ENCODE assay signal across 21 cellular contexts in the genomic region with DNA sequence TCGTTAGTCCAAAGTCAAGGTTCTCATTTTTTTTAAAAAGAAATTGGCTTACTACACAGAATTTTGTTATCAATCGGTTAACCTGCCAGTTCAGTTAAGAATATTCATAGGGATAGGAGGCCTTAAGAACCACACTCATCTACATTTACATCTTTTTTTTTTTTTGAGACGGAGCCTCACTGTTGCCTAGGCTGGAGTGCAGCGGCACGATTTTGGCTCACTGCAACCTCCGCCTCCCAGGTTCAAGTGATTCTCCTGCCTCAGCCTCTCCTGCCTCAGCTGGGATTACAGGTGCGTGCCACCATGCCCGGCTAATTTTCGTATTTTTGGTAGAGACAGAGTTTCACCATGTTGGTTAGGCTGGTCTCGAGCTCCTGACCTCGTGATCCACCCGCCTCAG. TPM values are rescaled to one million over a fixed set of nuclear protein-coding genes. Genes with fewer than 3 reads are reported as not detected.
DNase-seq lines count a peak whose midpoint lies in the region; ATAC-seq, FAIRE-seq and TF ChIP-seq lines count a peak whose summit lies in the region.
"Had no signal": no experiment of that assay in that cellular context is flagged by ENCODE, and none has a peak within 500 bp of the region (broad histone marks: within the 10 kb centered on the region; RNA-seq: fewer than 3 reads in every experiment).

No MANE protein-coding gene starts in this region.

- H3K4me1 ChIP-seq in K562 (replicated peaks in 1 of 2; ENCODE audit: control insufficient read depth in 2 of 2, insufficient read depth in 2 of 2, low read length in 2 of 2), result no peaks in the 10 kb centered on the region
- no peaks in the 10 kb centered on the region for H3K4me1 ChIP-seq in smooth muscle cell (ENCODE audit: low read depth)
- H3K4me1 ChIP-seq: A549, breast epithelium, SJCRH30 had no signal

- H3K27me3 ChIP-seq in K562 (ENCODE audit: control insufficient read depth in 2 of 2, insufficient read depth in 2 of 2, low read length in 2 of 2), result no peaks in the 10 kb centered on the region
- no peaks in the 10 kb centered on the region for H3K27me3 ChIP-seq in smooth muscle cell (ENCODE audit: low read depth)
- H3K27me3 ChIP-seq: BLaER1 treated with 17β-estradiol and CSF1 and Interleukin-3, amounts not matched to agents 10 nM and 100 nM; breast epithelium; SJCRH30 had no signal

- H3K4me3 ChIP-seq in K562, result no peak overlapping the region
- H3K4me3 ChIP-seq in smooth muscle cell, result no peak overlapping the region
- H3K4me3 ChIP-seq: A549; BLaER1 treated with 17β-estradiol and CSF1 and Interleukin-3, amounts not matched to agents 10 nM and 100 nM; breast epithelium; left ventricle myocardium inferior; SJCRH30; skin epidermis had no signal

- in situ Hi-C loops in K562 (cut with MboI), result no loop called here

- WGBS in K562 (ENCODE audit: insufficient coverage, low coverage, missing lambda C conversion rate), result 90% methylated on average over 9 of the region's 12 CpGs
- WGBS in smooth muscle cell (ENCODE audit: low lambda C conversion rate), result 99% methylated on average over 12 of the region's 12 CpGs

- H3K4me2 ChIP-seq in K562 (ENCODE audit: insufficient read depth, low read length) (no peak overlapping the region), smooth muscle cell (no peak overlapping the region)
- H3K4me2 ChIP-seq: A549 had no signal

- peak; percentile 59; the same call in 1 of the 2 replicates for TF ChIP-seq POLR2A in K562 (conservative IDR thresholded peaks at IDR 0.05)

- ATAC-seq in K562 (no peak), GM21619 (IDR thresholded peaks at IDR 0.05; ENCODE audit: unreplicated experiment) (no peak)

- BruUV-seq in K562 (replicated peaks; lab: Mats Ljungman, UMichigan), result no TSS peak

- POLR2A ChIA-PET in activated CD4-positive, alpha-beta memory T cell treated with anti-CD3 and anti-CD28 coated beads for 36 hours (lab: Charles Lee), result interaction anchor here (0.6 to 1.5 kb wide), 2 partner anchors 34 to 843 kb away, joined by 6 read pairs; a partner anchor contains a TSS
- POLR2A ChIA-PET in activated CD4-positive, alpha-beta memory T cell treated with anti-CD3 and anti-CD28 coated beads, Interleukin-2, amount 10 ng/mL, durations not matched to agents 7 days and 5 days (lab: Charles Lee), result interaction anchor here (1.1 to 6.6 kb wide), 4 partner anchors 9 to 46 kb away, joined by 3 to 37 read pairs (median 11); a partner anchor contains a TSS
- POLR2A ChIA-PET in K562 (lab: Yijun Ruan, JAX), result interaction anchor here (0.8 kb wide), 1 partner anchor 10 kb away, joined by 3 read pairs; no protein-coding TSS in a partner anchor

- no peaks in the 10 kb centered on the region for H3K9me1 ChIP-seq in K562 (ENCODE audit: control insufficient read depth, insufficient read depth, low read length)

- H3K9me3 ChIP-seq in K562 (replicated peaks; ENCODE audit: control insufficient read depth, insufficient read depth, low read depth, low read length) (no peaks in the 10 kb centered on the region), smooth muscle cell (replicated peaks; ENCODE audit: low read depth) (no peaks in the 10 kb centered on the region)
- H3K9me3 ChIP-seq: A549; BLaER1 treated with 17β-estradiol and CSF1 and Interleukin-3, amounts not matched to agents 10 nM and 100 nM; breast epithelium; left ventricle myocardium inferior; SJCRH30 had no signal

- no peak for DNase-seq in activated CD4-positive, alpha-beta memory T cell treated with anti-CD3 and anti-CD28 coated beads for 36 hours
- DNase-seq in activated CD4-positive, alpha-beta memory T cell treated with anti-CD3 and anti-CD28 coated beads, Interleukin-2, amount 10 ng/mL, durations not matched to agents 7 days and 5 days, result no peak
- DNase-seq in HFFc6 (no peak), K562 (ENCODE audit: extremely low read depth in 1 of 4, low spot score in 3 of 4) (no peak), smooth muscle cell (lab: John Stamatoyannopoulos, UW; ENCODE audit: unreplicated experiment) (no peak), NOMO-1 (lab: John Stamatoyannopoulos, UW; ENCODE audit: unreplicated experiment in 2 of 2) (no peak), SIG-M5 (lab: John Stamatoyannopoulos, UW) (no peak)
- DNase-seq: activated B cell treated with CpG ODN at 0.5 μM for 24 hours; cortex of kidney; DMS 273 treated with DMSO at 0.1 percent for 48 hours; KG1; left ventricle myocardium inferior; NCI-H187 treated with DMSO at 0.1 percent for 48 hours; NCI-H2227 treated with DMSO at 0.1 percent for 48 hours; SJCRH30; stimulated activated CD4-positive, alpha-beta T cell treated with anti-CD3 and anti-CD28 coated beads, Interleukin-2, amount 100 ng/mL, for 48 hours had no signal

- H3K4me1 Mint-ChIP-seq in activated CD4-positive, alpha-beta memory T cell treated with anti-CD3 and anti-CD28 coated beads for 36 hours (ENCODE audit: low read depth), result peaks cover 57% of the 10 kb centered on the region
- H3K4me1 Mint-ChIP-seq in activated CD4-positive, alpha-beta memory T cell treated with anti-CD3 and anti-CD28 coated beads, Interleukin-2, amount 10 ng/mL, durations not matched to agents 7 days and 5 days, result peaks cover 74% of the 10 kb centered on the region
- peaks cover 51% of the 10 kb centered on the region for H3K4me1 Mint-ChIP-seq in HFFc6 (ENCODE audit: low read depth)

- H3K79me2 ChIP-seq in K562 (ENCODE audit: control insufficient read depth, insufficient read depth, low read length) (no peaks in the 10 kb centered on the region), smooth muscle cell (ENCODE audit: low read depth) (no peaks in the 10 kb centered on the region)

- TF ChIP-seq RAD21 in K562 (CRISPR knock-in tag; conservative IDR thresholded peaks at IDR 0.05 in 1 of 2, IDR thresholded peaks at IDR 0.05 in 1 of 2), result no peak

- no peak for TF ChIP-seq EP300 in K562 (IDR thresholded peaks at IDR 0.05; ENCODE audit: low read length)

- H3K9ac ChIP-seq in K562 (ENCODE audit: insufficient read depth in 1 of 2, low read depth in 2 of 2, low read length in 2 of 2) (no peak overlapping the region), smooth muscle cell (ENCODE audit: low read depth) (no peak overlapping the region)
- H3K9ac ChIP-seq: BLaER1 treated with 17β-estradiol and CSF1 and Interleukin-3, amounts not matched to agents 10 nM and 100 nM had no signal

- peak overlapping the region; percentile 82 for H3K27ac Mint-ChIP-seq in activated CD4-positive, alpha-beta memory T cell treated with anti-CD3 and anti-CD28 coated beads for 36 hours
- H3K27ac Mint-ChIP-seq in activated CD4-positive, alpha-beta memory T cell treated with anti-CD3 and anti-CD28 coated beads, Interleukin-2, amount 10 ng/mL, durations not matched to agents 7 days and 5 days, result no peak overlapping the region
- H3K27ac Mint-ChIP-seq in HFFc6, result peak overlapping the region; percentile 93

- FAIRE-seq in K562 (lab: Jason Lieb, UNC), result no peak
- FAIRE-seq: A549 had no signal

- intact Hi-C loops in activated CD4-positive, alpha-beta memory T cell treated with anti-CD3 and anti-CD28 coated beads for 36 hours (cut with micrococcal nuclease), result loop anchor here (1.0 to 10.0 kb wide), 6 partner anchors 34 to 958 kb away; a partner anchor contains a TSS
- intact Hi-C loops in K562 (cut with micrococcal nuclease), result no loop called here

- H4K20me1 ChIP-seq in K562 (replicated peaks; ENCODE audit: control insufficient read depth, insufficient read depth, low read length) (no peaks in the 10 kb centered on the region), smooth muscle cell (ENCODE audit: low read depth) (no peaks in the 10 kb centered on the region)

- H2AFZ ChIP-seq in K562 (ENCODE audit: low read depth, low read length) (no peak overlapping the region), smooth muscle cell (ENCODE audit: low read depth) (no peak overlapping the region)

- TF ChIP-seq CTCF in HFFc6 (IDR thresholded peaks at IDR 0.05) (no peak), K562 (IDR thresholded peaks at IDR 0.05 in 2 of 3, conservative IDR thresholded peaks at IDR 0.05 in 1 of 3; ENCODE audit: insufficient read depth in 2 of 3, low read depth in 1 of 3, low read length in 3 of 3) (no peak), smooth muscle cell (IDR thresholded peaks at IDR 0.05; ENCODE audit: borderline replicate concordance, insufficient read depth, poor library complexity, severe bottlenecking) (no peak)

- H3K9me3 Mint-ChIP-seq in activated CD4-positive, alpha-beta memory T cell treated with anti-CD3 and anti-CD28 coated beads for 36 hours, result no peaks in the 10 kb centered on the region
- H3K9me3 Mint-ChIP-seq in activated CD4-positive, alpha-beta memory T cell treated with anti-CD3 and anti-CD28 coated beads, Interleukin-2, amount 10 ng/mL, durations not matched to agents 7 days and 5 days, result no peaks in the 10 kb centered on the region
- no peaks in the 10 kb centered on the region for H3K9me3 Mint-ChIP-seq in HFFc6
- H3K9me3 Mint-ChIP-seq: activated B cell treated with CpG ODN at 0.5 μM for 24 hours had no signal

- CTCF ChIA-PET in activated CD4-positive, alpha-beta memory T cell treated with anti-CD3 and anti-CD28 coated beads for 36 hours (lab: Charles Lee), result no interaction called here
- CTCF ChIA-PET in activated CD4-positive, alpha-beta memory T cell treated with anti-CD3 and anti-CD28 coated beads, Interleukin-2, amount 10 ng/mL, durations not matched to agents 7 days and 5 days (lab: Charles Lee), result no interaction called here
- CTCF ChIA-PET in K562 (lab: Yijun Ruan, JAX; ENCODE audit: low intra/inter-chr PET ratio), result no interaction called here

- peaks cover 10% of the 10 kb centered on the region for H3F3A ChIP-seq in smooth muscle cell (ENCODE audit: low read depth)

- no peaks in the 10 kb centered on the region for H3K27me3 Mint-ChIP-seq in activated CD4-positive, alpha-beta memory T cell treated with anti-CD3 and anti-CD28 coated beads for 36 hours
- no peaks in the 10 kb centered on the region for H3K27me3 Mint-ChIP-seq in activated CD4-positive, alpha-beta memory T cell treated with anti-CD3 and anti-CD28 coated beads, Interleukin-2, amount 10 ng/mL, durations not matched to agents 7 days and 5 days
- H3K27me3 Mint-ChIP-seq in HFFc6 (ENCODE audit: insufficient read depth), result peaks cover 3% of the 10 kb centered on the region; the same call in 1 of the 2 replicates
- H3K27me3 Mint-ChIP-seq: activated B cell treated with CpG ODN at 0.5 μM for 24 hours had no signal

- H3K4me3 Mint-ChIP-seq in activated CD4-positive, alpha-beta memory T cell treated with anti-CD3 and anti-CD28 coated beads for 36 hours, result no peak overlapping the region
- H3K4me3 Mint-ChIP-seq in activated CD4-positive, alpha-beta memory T cell treated with anti-CD3 and anti-CD28 coated beads, Interleukin-2, amount 10 ng/mL, durations not matched to agents 7 days and 5 days, result no peak overlapping the region
- H3K4me3 Mint-ChIP-seq in HFFc6, result no peak overlapping the region

- peaks cover 72% of the 10 kb centered on the region for H3K36me3 ChIP-seq in K562 (ENCODE audit: control insufficient read depth, insufficient read depth, low read length)
- H3K36me3 ChIP-seq in smooth muscle cell (ENCODE audit: low read depth), result no peaks in the 10 kb centered on the region
- H3K36me3 ChIP-seq: breast epithelium had no signal

- H3K27ac ChIP-seq in K562 (ENCODE audit: extremely low read depth, low read depth, low read length) (no peak overlapping the region; the same call in 2 of the 3 replicates), smooth muscle cell (ENCODE audit: low read depth) (peak overlapping the region; percentile 45)
- H3K27ac ChIP-seq: A549, breast epithelium, left ventricle myocardium inferior, SJCRH30 had no signal

- H3K36me3 Mint-ChIP-seq in activated CD4-positive, alpha-beta memory T cell treated with anti-CD3 and anti-CD28 coated beads for 36 hours, result peaks cover 39% of the 10 kb centered on the region
- H3K36me3 Mint-ChIP-seq in activated CD4-positive, alpha-beta memory T cell treated with anti-CD3 and anti-CD28 coated beads, Interleukin-2, amount 10 ng/mL, durations not matched to agents 7 days and 5 days (ENCODE audit: low read depth), result peaks cover 61% of the 10 kb centered on the region
- peaks cover 30% of the 10 kb centered on the region for H3K36me3 Mint-ChIP-seq in HFFc6 (ENCODE audit: low read depth)

RNA-seq across cellular contexts. Expression of a gene that starts 33.7 kb away (rescaled TPM):
- total RNA-seq in activated CD4-positive, alpha-beta memory T cell treated with anti-CD3 and anti-CD28 coated beads for 36 hours, result 100 to 1,000 TPM; 138 to 145 TPM
- total RNA-seq in activated CD4-positive, alpha-beta memory T cell treated with anti-CD3 and anti-CD28 coated beads, Interleukin-2, amount 10 ng/mL, durations not matched to agents 7 days and 5 days, result 10 to 100 TPM; 60.6 to 63.3 TPM
- 10 to 100 TPM; 80.9 to 95.1 (median 86.0) TPM for total RNA-seq in HFFc6 (2021; fragmentation: NEBNext Ultra II Directional; extraction: Animal tissue kit (Norgen Biotek cat#: 25700))
- 96.4 and 181 TPM in 2 replicates for total RNA-seq in K562 (2011; cell fraction: chromatin; rRNA removed; ENCODE audit: low replicate concordance)
- total RNA-seq in K562 (2011; cell fraction: nucleolus; rRNA removed), result 29.2 and 45.0 TPM in 2 replicates
- total RNA-seq in K562 (2011; cell fraction: nucleoplasm; rRNA removed), result 65.8 and 89.3 TPM in 2 replicates
- total RNA-seq in K562 (2014; rRNA removed) (132 and 154 TPM in 2 replicates), K562 (2014; rRNA removed; fragmentation: Illumina TruSeq; extraction: Trizol) (256 and 276 TPM in 2 replicates), K562 (2015; rRNA removed; fragmentation: Illumina TruSeq; extraction: Trizol) (209 and 222 TPM in 2 replicates), K562 (2021) (147 and 156 TPM in 2 replicates), smooth muscle cell (91.8 and 105 TPM in 2 replicates)
- polyA plus RNA-seq in K562 (2011; rRNA removed) (143 and 238 TPM in 2 replicates), K562 (2014; fragmentation: Illumina TruSeq; extraction: Trizol) (210 and 238 TPM in 2 replicates), K562 (2014; fragmentation: Nextera tagmentation; extraction: Ambion mirVana) (100 to 1,000 TPM; 164 to 169 TPM), K562 (2014; rRNA removed) (134 and 142 TPM in 2 replicates), smooth muscle cell (29.6 and 31.6 TPM in 2 replicates)
- 81.5 and 109 TPM in 2 replicates for polyA plus RNA-seq in K562 (2011; cell fraction: cytosol; rRNA removed)
- polyA plus RNA-seq in K562 (2011; cell fraction: nucleus; rRNA removed), result 114 and 165 TPM in 2 replicates
- polyA plus RNA-seq in K562 (2012), result 72.6 and 143 TPM in 2 replicates
- polyA minus RNA-seq in K562 (2011; rRNA and poly(A)+ RNA removed), result 342 and 401 TPM in 2 replicates
- polyA minus RNA-seq in K562 (2011; cell fraction: cytosol; rRNA and poly(A)+ RNA removed), result 99.3 and 125 TPM in 2 replicates
- polyA minus RNA-seq in K562 (2011; cell fraction: nucleus; rRNA and poly(A)+ RNA removed), result 54.0 and 95.2 TPM in 2 replicates

RNA-seq across cellular contexts. Expression of a gene that starts 33.9 kb away (rescaled TPM):
- total RNA-seq in activated CD4-positive, alpha-beta memory T cell treated with anti-CD3 and anti-CD28 coated beads for 36 hours, result 10 to 100 TPM; 28.2 to 28.3 TPM
- 10 to 100 TPM; 22.4 to 28.4 TPM for total RNA-seq in activated CD4-positive, alpha-beta memory T cell treated with anti-CD3 and anti-CD28 coated beads, Interleukin-2, amount 10 ng/mL, durations not matched to agents 7 days and 5 days
- total RNA-seq in HFFc6 (2021; fragmentation: NEBNext Ultra II Directional; extraction: Animal tissue kit (Norgen Biotek cat#: 25700)), result 10 to 100 TPM; 16.3 to 20.0 (median 18.0) TPM
- total RNA-seq in K562 (2011; cell fraction: chromatin; rRNA removed; ENCODE audit: low replicate concordance), result 45.9 and 74.8 TPM in 2 replicates
- 22.8 and 29.7 TPM in 2 replicates for total RNA-seq in K562 (2011; cell fraction: nucleolus; rRNA removed)
- total RNA-seq in K562 (2011; cell fraction: nucleoplasm; rRNA removed), result 32.2 and 59.8 TPM in 2 replicates
- 33.3 and 38.6 TPM in 2 replicates for total RNA-seq in K562 (2014; rRNA removed)
- total RNA-seq in K562 (2014; rRNA removed; fragmentation: Illumina TruSeq; extraction: Trizol), result 60.3 and 65.0 TPM in 2 replicates
- total RNA-seq in K562 (2015; rRNA removed; fragmentation: Illumina TruSeq; extraction: Trizol), result 49.1 and 57.5 TPM in 2 replicates
- total RNA-seq in K562 (2021), result 31.0 and 36.0 TPM in 2 replicates
- 61.9 and 70.9 TPM in 2 replicates for polyA plus RNA-seq in K562 (2011; rRNA removed)
- 19.2 and 35.9 TPM in 2 replicates for polyA plus RNA-seq in K562 (2011; cell fraction: cytosol; rRNA removed)
- polyA plus RNA-seq in K562 (2011; cell fraction: nucleus; rRNA removed), result 13.3 and 22.0 TPM in 2 replicates
- 28.0 and 31.0 TPM in 2 replicates for polyA plus RNA-seq in K562 (2012)
- 48.8 and 58.2 TPM in 2 replicates for polyA plus RNA-seq in K562 (2014; fragmentation: Illumina TruSeq; extraction: Trizol)
- polyA plus RNA-seq in K562 (2014; fragmentation: Nextera tagmentation; extraction: Ambion mirVana), result 10 to 100 TPM; 82.0 to 96.2 TPM
- polyA plus RNA-seq in K562 (2014; rRNA removed), result 59.6 and 64.4 TPM in 2 replicates
- polyA minus RNA-seq in K562 (2011; rRNA and poly(A)+ RNA removed), result 52.6 and 65.6 TPM in 2 replicates
- polyA minus RNA-seq in K562 (2011; cell fraction: cytosol; rRNA and poly(A)+ RNA removed), result 5.7 and 15.8 TPM in 2 replicates
- polyA minus RNA-seq in K562 (2011; cell fraction: nucleus; rRNA and poly(A)+ RNA removed), result 23.2 and 40.0 TPM in 2 replicates
- total RNA-seq in smooth muscle cell, result 44.9 and 66.2 TPM in 2 replicates
- 23.3 and 28.0 TPM in 2 replicates for polyA plus RNA-seq in smooth muscle cell

RNA-seq across cellular contexts. Expression of a gene that starts 48.5 kb away (rescaled TPM):
- total RNA-seq in activated CD4-positive, alpha-beta memory T cell treated with anti-CD3 and anti-CD28 coated beads for 36 hours, result 10 to 100 TPM; 41.5 to 43.3 TPM
- total RNA-seq in activated CD4-positive, alpha-beta memory T cell treated with anti-CD3 and anti-CD28 coated beads, Interleukin-2, amount 10 ng/mL, durations not matched to agents 7 days and 5 days, result 10 to 100 TPM; 45.8 to 51.2 TPM
- total RNA-seq in HFFc6 (2021; fragmentation: NEBNext Ultra II Directional; extraction: Animal tissue kit (Norgen Biotek cat#: 25700)), result 10 to 100 TPM; 25.1 to 32.2 (median 27.3) TPM
- 40.1 and 136 TPM in 2 replicates for total RNA-seq in K562 (2011; cell fraction: chromatin; rRNA removed; ENCODE audit: low replicate concordance)
- 25.3 and 32.8 TPM in 2 replicates for total RNA-seq in K562 (2011; cell fraction: nucleolus; rRNA removed)
- 54.3 and 78.7 TPM in 2 replicates for total RNA-seq in K562 (2011; cell fraction: nucleoplasm; rRNA removed)
- total RNA-seq in K562 (2014; rRNA removed) (9.1 and 12.0 TPM in 2 replicates), K562 (2014; rRNA removed; fragmentation: Illumina TruSeq; extraction: Trizol) (29.0 and 38.0 TPM in 2 replicates), K562 (2015; rRNA removed; fragmentation: Illumina TruSeq; extraction: Trizol) (21.7 and 25.8 TPM in 2 replicates), K562 (2021) (25.7 and 27.5 TPM in 2 replicates), smooth muscle cell (16.3 and 17.7 TPM in 2 replicates)
- polyA plus RNA-seq in K562 (2011; rRNA removed) (20.4 and 24.8 TPM in 2 replicates), K562 (2014; fragmentation: Illumina TruSeq; extraction: Trizol) (21.2 and 26.3 TPM in 2 replicates), K562 (2014; fragmentation: Nextera tagmentation; extraction: Ambion mirVana) (1 to 10 TPM; 4.2 to 8.2 TPM), K562 (2014; rRNA removed) (13.4 and 15.0 TPM in 2 replicates), smooth muscle cell (4.4 and 6.2 TPM in 2 replicates)
- 8.4 and 12.1 TPM in 2 replicates for polyA plus RNA-seq in K562 (2011; cell fraction: cytosol; rRNA removed)
- polyA plus RNA-seq in K562 (2011; cell fraction: nucleus; rRNA removed), result 37.6 and 42.9 TPM in 2 replicates
- 9.9 and 13.5 TPM in 2 replicates for polyA plus RNA-seq in K562 (2012)
- 44.4 and 50.5 TPM in 2 replicates for polyA minus RNA-seq in K562 (2011; rRNA and poly(A)+ RNA removed)
- polyA minus RNA-seq in K562 (2011; cell fraction: cytosol; rRNA and poly(A)+ RNA removed), result 16.4 and 17.5 TPM in 2 replicates
- polyA minus RNA-seq in K562 (2011; cell fraction: nucleus; rRNA and poly(A)+ RNA removed), result 40.0 and 66.3 TPM in 2 replicates
